Comparison of ENCODE assay signal across 2 cellular contexts in the genomic region with DNA sequence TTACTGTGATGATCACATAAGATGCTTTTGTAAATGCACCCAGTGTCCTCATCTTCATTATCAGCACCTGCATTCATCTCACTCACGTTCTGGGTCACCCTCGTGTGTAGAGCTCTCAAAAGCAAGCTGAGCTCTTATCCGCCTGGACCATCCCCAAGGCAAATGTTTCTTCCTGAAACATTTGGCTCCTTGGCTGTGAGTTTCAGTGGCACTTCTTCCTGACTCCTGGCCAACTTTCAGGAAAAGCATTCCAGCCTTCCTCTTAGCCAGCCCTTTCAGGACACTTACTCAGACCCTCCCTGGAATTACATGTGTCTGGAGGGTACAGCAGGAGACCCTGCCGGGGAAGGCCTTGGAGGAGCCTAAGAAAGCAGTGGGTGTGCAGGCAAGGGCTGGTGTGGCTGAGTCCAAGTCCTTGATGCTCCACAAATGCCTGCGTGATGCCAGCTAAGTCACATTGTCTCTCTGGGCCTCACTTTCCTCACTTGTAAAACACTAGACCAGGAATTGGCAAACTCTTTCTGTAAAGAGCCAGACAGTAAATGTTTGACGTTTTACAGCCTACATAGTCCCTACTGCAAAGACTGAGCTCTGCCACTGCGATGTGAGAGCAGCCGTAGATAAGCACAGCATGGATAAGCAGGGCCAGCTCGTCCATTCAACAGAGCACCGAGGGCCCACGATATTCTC.
TF ChIP-seq lines count a peak whose summit lies in the region.

No MANE protein-coding gene starts in this region.

TF ChIP-seq in GM23338, 12 proteins besides CTCF, POLR2A, EP300 and RAD21:
- TF ChIP-seq EZH2 (IDR thresholded peaks at IDR 0.05; ENCODE audit: low read depth, unreplicated experiment): no peak

TF ChIP-seq in H1, 55 proteins besides CTCF, POLR2A, EP300 and RAD21:
- TF ChIP-seq HDAC6 (IDR thresholded peaks at IDR 0.05; ENCODE audit: low read depth, low read length) (no peak), ASH2L (IDR thresholded peaks at IDR 0.05; ENCODE audit: low read length) (no peak), BCL11A (IDR thresholded peaks at IDR 0.05; ENCODE audit: low read depth in 2 of 2, low read length in 2 of 2) (no peak), SP4 (IDR thresholded peaks at IDR 0.05; ENCODE audit: low read length) (no peak), TBP (IDR thresholded peaks at IDR 0.05; ENCODE audit: low read depth, low read length) (no peak), POU5F1 (IDR thresholded peaks at IDR 0.05; ENCODE audit: low read depth, low read length) (no peak), KDM5A (IDR thresholded peaks at IDR 0.05; ENCODE audit: low read length) (no peak), BACH1 (IDR thresholded peaks at IDR 0.05; ENCODE audit: low read length) (no peak), SIRT6 (IDR thresholded peaks at IDR 0.05; ENCODE audit: low read length) (no peak), EGR1 (IDR thresholded peaks at IDR 0.05; ENCODE audit: borderline replicate concordance, low read depth, low read length) (no peak)
- TF ChIP-seq, protein P1, sequence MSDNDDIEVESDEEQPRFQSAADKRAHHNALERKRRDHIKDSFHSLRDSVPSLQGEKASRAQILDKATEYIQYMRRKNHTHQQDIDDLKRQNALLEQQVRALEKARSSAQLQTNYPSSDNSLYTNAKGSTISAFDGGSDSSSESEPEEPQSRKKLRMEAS (IDR thresholded peaks at IDR 0.05): no peak
